Comparison of ENCODE assay signal across 8 cellular contexts in the genomic region with DNA sequence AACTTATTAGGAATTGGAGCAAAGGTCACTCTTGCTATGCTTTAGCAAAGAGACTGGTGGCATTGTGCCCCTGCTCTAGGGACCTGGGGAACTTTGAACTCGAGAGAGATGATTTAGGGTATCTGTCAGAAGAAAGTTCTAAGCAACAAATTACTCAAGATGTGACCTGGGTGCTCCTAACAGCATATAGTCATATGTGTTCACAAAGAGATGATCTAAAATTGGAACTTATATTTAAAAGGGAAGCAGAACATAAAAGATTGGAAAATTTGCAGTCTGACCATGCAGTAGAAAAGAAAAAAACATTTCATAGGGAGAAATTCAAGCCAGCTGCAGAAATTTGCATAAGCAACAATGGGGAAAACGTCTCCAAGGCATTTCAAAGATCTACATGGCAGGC.
"Had no signal": no experiment of that assay in that cellular context is flagged by ENCODE, and none has a peak within 500 bp of the region (broad histone marks: within the 10 kb centered on the region; RNA-seq: fewer than 3 reads in every experiment).

No MANE protein-coding gene starts in this region.

- FAIRE-seq: G401.6, GM12878, GM12891, GM12892, GM18507, GM19239 had no signal

- ATAC-seq: GM12878 had no signal

- DNase-seq: GDM1, GF-D8 had no signal

- H3K4me3 ChIP-seq: GM12878 had no signal
